8 cellular contexts compared by ENCODE assay signal in the genomic region with DNA sequence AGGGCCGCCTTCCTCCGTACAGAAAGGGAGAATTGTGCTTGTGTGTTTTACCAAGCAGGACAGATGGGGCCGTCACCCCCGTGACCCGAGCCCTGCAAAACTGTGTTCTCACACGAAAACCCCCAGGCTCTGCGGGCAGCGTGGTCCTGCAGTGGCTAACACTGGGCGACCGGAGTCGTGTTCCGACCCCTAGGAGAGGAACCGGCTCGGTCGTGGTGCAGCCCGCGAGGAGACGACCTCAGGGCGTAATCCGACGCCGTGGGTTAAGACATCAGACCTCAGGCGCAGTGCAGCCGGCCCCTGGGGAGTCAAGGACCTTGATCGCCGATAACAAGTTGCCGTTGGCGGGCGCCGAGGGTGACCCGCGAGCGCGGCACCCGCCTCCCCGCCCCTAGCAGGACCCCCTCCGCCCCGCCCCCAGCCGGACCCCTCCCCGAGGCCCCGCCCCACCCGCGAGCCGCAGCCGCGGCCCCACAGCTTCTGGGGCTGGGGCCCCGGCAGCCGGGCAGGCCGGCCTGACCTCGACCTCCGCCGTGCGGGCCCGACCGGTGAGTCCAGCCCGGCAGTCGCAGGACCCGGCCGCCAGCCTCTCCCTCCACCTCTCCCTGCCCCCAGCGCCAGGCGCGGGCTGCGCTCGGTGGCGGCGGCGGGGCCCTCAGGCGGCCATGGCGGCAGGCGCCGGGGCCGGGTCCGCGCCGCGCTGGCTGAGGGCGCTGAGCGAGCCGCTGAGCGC. TPM values are rescaled to one million over a fixed set of nuclear protein-coding genes. Genes with fewer than 3 reads are reported as not detected.
DNase-seq lines count a peak whose midpoint lies in the region; ATAC-seq and TF ChIP-seq lines count a peak whose summit lies in the region.

A gene (plus strand): TSS at position 444 of the 733 bp plus-strand sequence. CDS start 222 bp downstream, at position 666.

- no peaks in the 10 kb centered on the region for H3K27me3 ChIP-seq in CD4-positive, alpha-beta memory T cell (ENCODE audit: insufficient read depth, low read length)
- no peaks in the 10 kb centered on the region for H3K27me3 ChIP-seq in esophagus muscularis mucosa
- no peaks in the 10 kb centered on the region for H3K27me3 ChIP-seq in naive thymus-derived CD4-positive, alpha-beta T cell (ENCODE audit: control insufficient read depth in 2 of 2, insufficient read depth in 2 of 2, low read length in 2 of 2)

- WGBS in esophagus muscularis mucosa, result no CpG with 5 or more reads among the region's 80 CpGs

- H3K4me3 ChIP-seq in CD4-positive, alpha-beta memory T cell (ENCODE audit: low read length in 2 of 2), result peak within 1 kb of the TSS; percentile 68 to 76
- peak within 1 kb of the TSS; percentile 80 for H3K4me3 ChIP-seq in OCI-LY7 (ENCODE audit: low read depth, low read length, poor library complexity, severe bottlenecking)
- H3K4me3 ChIP-seq in esophagus muscularis mucosa, result peak within 1 kb of the TSS; percentile 70 to 94 (median 90)
- H3K4me3 ChIP-seq in naive thymus-derived CD4-positive, alpha-beta T cell (ENCODE audit: low read length), result peak within 1 kb of the TSS; percentile 88

- H3K27ac Mint-ChIP-seq in CD4-positive, alpha-beta memory T cell, result peak within 1 kb of the TSS; percentile 73 to 93 (median 87)
- H3K27ac Mint-ChIP-seq in naive thymus-derived CD4-positive, alpha-beta T cell, result peak within 1 kb of the TSS; percentile 66 to 93 (median 90)

- H3K36me3 Mint-ChIP-seq in CD4-positive, alpha-beta memory T cell, result peaks cover 0 to 5% of the 10 kb centered on the region in 2 donors
- H3K36me3 Mint-ChIP-seq in naive thymus-derived CD4-positive, alpha-beta T cell, result no peaks in the 10 kb centered on the region

- TF ChIP-seq EP300 in esophagus muscularis mucosa (IDR thresholded peaks at IDR 0.05), result no peak

- peaks cover 16% of the 10 kb centered on the region; the same call in 1 of the 2 replicates for H3K79me2 ChIP-seq in OCI-LY7 (ENCODE audit: insufficient read depth, low read depth, low read length)

- H3K9me2 ChIP-seq in OCI-LY7 (ENCODE audit: insufficient read depth, low read length), result no peaks in the 10 kb centered on the region

- CTCF ChIA-PET in CD4-positive, alpha-beta memory T cell (lab: Charles Lee; ENCODE audit: partially characterized antibody), result no interaction called here
- CTCF ChIA-PET in OCI-LY7 (lab: Charles Lee; ENCODE audit: unreplicated experiment), result no interaction called here
- CTCF ChIA-PET in naive thymus-derived CD4-positive, alpha-beta T cell (lab: Charles Lee), result no interaction called here

- no peaks in the 10 kb centered on the region for H3K9me3 ChIP-seq in CD4-positive, alpha-beta memory T cell (ENCODE audit: control insufficient read depth in 1 of 2, low read length in 2 of 2)
- H3K9me3 ChIP-seq in OCI-LY7 (ENCODE audit: low read length) (peaks cover 6% of the 10 kb centered on the region; the same call in 1 of the 2 replicates), esophagus muscularis mucosa (no peaks in the 10 kb centered on the region)
- no peaks in the 10 kb centered on the region for H3K9me3 ChIP-seq in naive thymus-derived CD4-positive, alpha-beta T cell (ENCODE audit: control insufficient read depth in 2 of 3, low read length in 3 of 3)

- H3K36me3 ChIP-seq in CD4-positive, alpha-beta memory T cell (ENCODE audit: insufficient read depth, low read length), result no peaks in the 10 kb centered on the region
- H3K36me3 ChIP-seq in OCI-LY7 (ENCODE audit: insufficient read depth, low read length), result no peaks in the 10 kb centered on the region; the same call in 1 of the 2 replicates
- H3K36me3 ChIP-seq in esophagus muscularis mucosa, result no peaks in the 10 kb centered on the region
- peaks cover 0 to 6% (median 0%) of the 10 kb centered on the region in 3 experiments for H3K36me3 ChIP-seq in naive thymus-derived CD4-positive, alpha-beta T cell (ENCODE audit: control insufficient read depth in 2 of 3, insufficient read depth in 3 of 3, low read length in 3 of 3)

- peak; percentile 45 to 73 (median 59) for DNase-seq in CD4-positive, alpha-beta memory T cell
- DNase-seq in OCI-LY7 (ENCODE audit: low spot score), result peak; percentile 83
- DNase-seq in activated T-cell treated with anti-CD3 and anti-CD28 coated beads for 48 hours (ENCODE audit: low read depth), result peak; percentile 55
- DNase-seq in esophagus muscularis mucosa (ENCODE audit: extremely low spot score), result peak; percentile 94
- peak; percentile 40 to 75 (median 58) for DNase-seq in naive thymus-derived CD4-positive, alpha-beta T cell
- DNase-seq in stimulated activated naive CD4-positive, alpha-beta T cell treated with Interleukin-2 at 50 U/mL for 16 hours (lab: John Stamatoyannopoulos, UW), result peak; percentile 46

- no peaks in the 10 kb centered on the region; the same call in 1 of the 2 replicates for H4K20me1 ChIP-seq in OCI-LY7 (ENCODE audit: insufficient read depth, low read length)

- peaks cover 28 to 54% (median 37%) of the 10 kb centered on the region in 4 donors for H3K4me1 Mint-ChIP-seq in CD4-positive, alpha-beta memory T cell
- H3K4me1 Mint-ChIP-seq in naive thymus-derived CD4-positive, alpha-beta T cell, result peaks cover 17 to 61% (median 53%) of the 10 kb centered on the region in 7 donors

- no TSS peak for BruUV-seq in OCI-LY7 (replicated peaks; lab: Mats Ljungman, UMichigan)

- H3K4me1 ChIP-seq in CD4-positive, alpha-beta memory T cell (ENCODE audit: insufficient read depth, low read length), result peaks cover 22% of the 10 kb centered on the region
- H3K4me1 ChIP-seq in OCI-LY7 (ENCODE audit: insufficient read depth, low read length, poor library complexity, severe bottlenecking), result peaks cover 45% of the 10 kb centered on the region
- H3K4me1 ChIP-seq in esophagus muscularis mucosa, result peaks cover 51 to 61% (median 56%) of the 10 kb centered on the region in 4 donors
- peaks cover 4 to 14% of the 10 kb centered on the region in 2 donors for H3K4me1 ChIP-seq in naive thymus-derived CD4-positive, alpha-beta T cell (ENCODE audit: control insufficient read depth in 2 of 2, insufficient read depth in 2 of 2, low read length in 2 of 2)

- ATAC-seq in GM19328 (IDR thresholded peaks at IDR 0.05; ENCODE audit: unreplicated experiment) (peak; percentile 71), HG03469 (IDR thresholded peaks at IDR 0.05; ENCODE audit: unreplicated experiment) (peak; percentile 40)
- peak; percentile 82 for ATAC-seq in naive thymus-derived CD4-positive, alpha-beta T cell

- peaks cover 0 to 4% (median 0%) of the 10 kb centered on the region in 8 donors for H3K9me3 Mint-ChIP-seq in CD4-positive, alpha-beta memory T cell
- H3K9me3 Mint-ChIP-seq in naive thymus-derived CD4-positive, alpha-beta T cell, result no peaks in the 10 kb centered on the region

- no peak for TF ChIP-seq POLR2A in esophagus muscularis mucosa (IDR thresholded peaks at IDR 0.05; ENCODE audit: low read depth)

- TF ChIP-seq CTCF in OCI-LY7 (conservative IDR thresholded peaks at IDR 0.05; ENCODE audit: low read length) (no peak), esophagus muscularis mucosa (IDR thresholded peaks at IDR 0.05) (no peak)

- intact Hi-C loops in CD4-positive, alpha-beta memory T cell (cut with micrococcal nuclease), result loop anchor here (1.0 to 10.0 kb wide), 6 partner anchors 27 to 1433 kb away; a partner anchor contains a TSS
- intact Hi-C loops in OCI-LY7 (cut with micrococcal nuclease; ENCODE audit: unreplicated experiment) (loop anchor here (2.0 to 5.0 kb wide), 2 partner anchors 27 to 135 kb away; a partner anchor contains a TSS), esophagus muscularis mucosa (cut with DNase I) (loop anchor here (2.0 to 5.0 kb wide), 2 partner anchors 133 to 365 kb away; a partner anchor contains a TSS)
- intact Hi-C loops in naive thymus-derived CD4-positive, alpha-beta T cell (cut with micrococcal nuclease), result loop anchor here (1.0 to 5.0 kb wide), 9 partner anchors 27 to 1555 kb away; a partner anchor contains a TSS

- peak within 1 kb of the TSS; percentile 91 to 96 (median 94) for H3K4me3 Mint-ChIP-seq in CD4-positive, alpha-beta memory T cell
- peak within 1 kb of the TSS; percentile 92 to 95 (median 94) for H3K4me3 Mint-ChIP-seq in naive thymus-derived CD4-positive, alpha-beta T cell

- peak within 1 kb of the TSS; percentile 97 for H3K4me2 ChIP-seq in OCI-LY7 (ENCODE audit: low read length)

- POLR2A ChIA-PET in CD4-positive, alpha-beta memory T cell (lab: Charles Lee; ENCODE audit: partially characterized antibody), result interaction anchor here (1.0 kb wide), 1 partner anchor 133 kb away, joined by 3 read pairs; a partner anchor contains a TSS
- POLR2A ChIA-PET in OCI-LY7 (lab: Charles Lee), result interaction anchor here (1.5 kb wide), 1 partner anchor 25 kb away, joined by 3 read pairs; no protein-coding TSS in a partner anchor
- POLR2A ChIA-PET in naive thymus-derived CD4-positive, alpha-beta T cell (lab: Charles Lee), result interaction anchor here (0.9 kb wide), 1 partner anchor 133 kb away, joined by 3 read pairs; no protein-coding TSS in a partner anchor

- peak within 1 kb of the TSS; percentile 97 for H2AFZ ChIP-seq in OCI-LY7 (ENCODE audit: low read length)

- H3K27ac ChIP-seq in CD4-positive, alpha-beta memory T cell (ENCODE audit: low read depth, low read length), result peak within 1 kb of the TSS; percentile 53
- peak within 1 kb of the TSS; percentile 56 for H3K27ac ChIP-seq in OCI-LY7 (ENCODE audit: low read depth, low read length, poor library complexity, severe bottlenecking)
- H3K27ac ChIP-seq in esophagus muscularis mucosa (replicated peaks in 1 of 4), result peak within 1 kb of the TSS; percentile 89 to 97 (median 96)
- peak within 1 kb of the TSS; percentile 70 for H3K27ac ChIP-seq in naive thymus-derived CD4-positive, alpha-beta T cell (ENCODE audit: low read depth, low read length)

- no peaks in the 10 kb centered on the region for H3K27me3 Mint-ChIP-seq in CD4-positive, alpha-beta memory T cell
- peaks cover 0 to 23% (median 0%) of the 10 kb centered on the region in 5 donors for H3K27me3 Mint-ChIP-seq in naive thymus-derived CD4-positive, alpha-beta T cell

RNA-seq across cellular contexts. Expression of the gene that starts here (rescaled TPM):
- total RNA-seq in CD4-positive, alpha-beta memory T cell, result 10 to 100 TPM; 17.7 to 19.1 TPM
- polyA plus RNA-seq in CD4-positive, alpha-beta memory T cell, result 10 to 100 TPM; 12.6 to 24.3 TPM
- 33.6 and 56.6 TPM in 2 replicates for total RNA-seq in OCI-LY7 (2014; rRNA removed; shearing (Covaris generic))
- 44.3 and 44.9 TPM in 2 replicates for total RNA-seq in OCI-LY7 (2022)
- 100 to 1,000 TPM in 1 of 4 donors, 10 to 100 TPM in 3; 57.5 to 180 (median 83.8) TPM for total RNA-seq in esophagus muscularis mucosa
- 10 to 100 TPM in 3 of 5 experiments, 1 to 10 TPM in 2; 6.5 to 22.6 (median 14.5) TPM for total RNA-seq in naive thymus-derived CD4-positive, alpha-beta T cell
- polyA plus RNA-seq in naive thymus-derived CD4-positive, alpha-beta T cell, result 10 to 100 TPM in 1 of 2 donors, 1 to 10 TPM in 1; 9.4 to 22.9 TPM

Comparison
In these comparisons a context has a peak if more than half of its experiments do, and no peak if none do; other contexts are left out.
1. Peak in every context shown above with its lines: DNase-seq, ATAC-seq, H3K4me3 ChIP-seq and H3K27ac ChIP-seq.